In the genomic region with DNA sequence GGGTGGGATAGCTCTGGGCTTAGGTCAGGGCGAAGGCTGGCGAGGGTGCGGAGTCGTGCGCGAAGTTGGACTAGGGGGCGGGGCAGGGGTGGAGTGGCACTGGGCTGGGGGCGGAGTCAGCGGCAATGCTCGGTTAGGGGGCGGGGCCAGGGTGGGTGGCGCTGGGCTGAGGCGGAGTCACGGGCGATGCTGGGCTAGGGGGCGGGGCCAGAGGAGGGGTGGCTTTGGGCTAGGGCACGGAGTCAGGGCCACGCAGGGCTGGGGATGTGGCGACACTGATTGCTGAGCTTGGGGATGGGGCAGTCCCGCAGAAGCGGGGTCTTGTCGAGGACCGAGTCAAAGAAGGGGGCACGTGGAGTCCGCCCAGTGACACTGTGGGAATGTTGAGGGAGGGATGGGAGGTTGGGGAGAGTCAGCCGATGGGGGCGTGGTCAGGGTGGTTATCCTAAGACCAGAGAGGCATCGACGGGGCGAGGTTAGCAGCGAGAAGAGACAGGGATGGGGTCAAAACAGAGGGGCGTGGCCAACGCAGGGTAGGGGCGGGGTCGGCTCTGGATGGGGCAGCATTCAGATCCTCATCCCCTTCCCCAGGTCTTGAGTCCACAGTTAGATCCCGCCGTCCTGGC, we compare ENCODE assay signal across 7 cellular contexts. TPM values are rescaled to one million over a fixed set of nuclear protein-coding genes. Genes with fewer than 3 reads are reported as not detected.
DNase-seq lines count a peak whose midpoint lies in the region; ATAC-seq and TF ChIP-seq lines count a peak whose summit lies in the region.

No MANE protein-coding gene starts in this region.

- TF ChIP-seq POLR2A in gastrocnemius medialis (IDR thresholded peaks at IDR 0.05) = no peak

- intact Hi-C loops in cardiac septum (cut with DNase I) = no loop called here
- intact Hi-C loops in gastrocnemius medialis (cut with DNase I; ENCODE audit: low total_unique reads) = no loop called here

- H3K27ac ChIP-seq in gastrocnemius medialis = peak overlapping the region in 2 of 4 donors; percentile 31 to 56

- H3K9me3 ChIP-seq in gastrocnemius medialis = no peaks in the 10 kb centered on the region

- H3K36me3 ChIP-seq in gastrocnemius medialis = peaks cover 0 to 48% of the 10 kb centered on the region in 2 donors

- no peaks in the 10 kb centered on the region for H3K4me1 ChIP-seq in gastrocnemius medialis

- no peak for TF ChIP-seq CTCF in gastrocnemius medialis (IDR thresholded peaks at IDR 0.05 in 4 of 5, conservative IDR thresholded peaks at IDR 0.05 in 1 of 5)

- ATAC-seq in SK-N-SH treated with all-trans-retinoic acid at 6 μM for 48 hours = peak; percentile 89
- ATAC-seq in gastrocnemius medialis = peak; percentile 48 to 65
- no peak for ATAC-seq in GM21717 (IDR thresholded peaks at IDR 0.05; ENCODE audit: unreplicated experiment)

- DNase-seq in HCEC 1CT (peak; percentile 22), cardiac septum (ENCODE audit: low spot score) (peak; percentile 92), gastrocnemius medialis (peak; percentile 47 to 69), NCI-H345 treated with DMSO at 0.1 percent for 48 hours (lab: John Stamatoyannopoulos, UW; ENCODE audit: unreplicated experiment) (no peak)
- DNase-seq in activated naive CD4-positive, alpha-beta T cell treated with Interleukin-2 at 50 U/mL for 16 hours = peak; percentile 84

- in situ Hi-C loops in gastrocnemius medialis (cut with MboI; ENCODE audit: low sequenced_read_pairs in 4 of 4) = no loop called here

- no peak overlapping the region for H3K4me3 ChIP-seq in gastrocnemius medialis

- H3K27me3 ChIP-seq in gastrocnemius medialis = no peaks in the 10 kb centered on the region

TF ChIP-seq in SK-N-SH treated with all-trans-retinoic acid at 6 μM for 48 hours, 23 proteins besides CTCF, POLR2A, EP300 and RAD21:
- TF ChIP-seq, protein P1, sequence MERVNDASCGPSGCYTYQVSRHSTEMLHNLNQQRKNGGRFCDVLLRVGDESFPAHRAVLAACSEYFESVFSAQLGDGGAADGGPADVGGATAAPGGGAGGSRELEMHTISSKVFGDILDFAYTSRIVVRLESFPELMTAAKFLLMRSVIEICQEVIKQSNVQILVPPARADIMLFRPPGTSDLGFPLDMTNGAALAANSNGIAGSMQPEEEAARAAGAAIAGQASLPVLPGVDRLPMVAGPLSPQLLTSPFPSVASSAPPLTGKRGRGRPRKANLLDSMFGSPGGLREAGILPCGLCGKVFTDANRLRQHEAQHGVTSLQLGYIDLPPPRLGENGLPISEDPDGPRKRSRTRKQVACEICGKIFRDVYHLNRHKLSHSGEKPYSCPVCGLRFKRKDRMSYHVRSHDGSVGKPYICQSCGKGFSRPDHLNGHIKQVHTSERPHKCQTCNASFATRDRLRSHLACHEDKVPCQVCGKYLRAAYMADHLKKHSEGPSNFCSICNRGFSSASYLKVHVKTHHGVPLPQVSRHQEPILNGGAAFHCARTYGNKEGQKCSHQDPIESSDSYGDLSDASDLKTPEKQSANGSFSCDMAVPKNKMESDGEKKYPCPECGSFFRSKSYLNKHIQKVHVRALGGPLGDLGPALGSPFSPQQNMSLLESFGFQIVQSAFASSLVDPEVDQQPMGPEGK (CRISPR knock-in tag; IDR thresholded peaks at IDR 0.05; ENCODE audit: borderline replicate concordance) = no peak
- TF ChIP-seq, protein P2, sequence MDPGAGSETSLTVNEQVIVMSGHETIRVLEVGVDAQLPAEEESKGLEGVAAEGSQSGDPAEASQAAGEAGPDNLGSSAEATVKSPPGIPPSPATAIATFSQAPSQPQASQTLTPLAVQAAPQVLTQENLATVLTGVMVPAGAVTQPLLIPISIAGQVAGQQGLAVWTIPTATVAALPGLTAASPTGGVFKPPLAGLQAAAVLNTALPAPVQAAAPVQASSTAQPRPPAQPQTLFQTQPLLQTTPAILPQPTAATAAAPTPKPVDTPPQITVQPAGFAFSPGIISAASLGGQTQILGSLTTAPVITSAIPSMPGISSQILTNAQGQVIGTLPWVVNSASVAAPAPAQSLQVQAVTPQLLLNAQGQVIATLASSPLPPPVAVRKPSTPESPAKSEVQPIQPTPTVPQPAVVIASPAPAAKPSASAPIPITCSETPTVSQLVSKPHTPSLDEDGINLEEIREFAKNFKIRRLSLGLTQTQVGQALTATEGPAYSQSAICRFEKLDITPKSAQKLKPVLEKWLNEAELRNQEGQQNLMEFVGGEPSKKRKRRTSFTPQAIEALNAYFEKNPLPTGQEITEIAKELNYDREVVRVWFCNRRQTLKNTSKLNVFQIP (CRISPR knock-in tag; IDR thresholded peaks at IDR 0.05; ENCODE audit: borderline replicate concordance, low read depth) = no peak
- no peak for TF ChIP-seq ARNTL (CRISPR knock-in tag; IDR thresholded peaks at IDR 0.05; ENCODE audit: borderline replicate concordance, low read depth)
- no peak for TF ChIP-seq TCF4 (CRISPR knock-in tag; IDR thresholded peaks at IDR 0.05; ENCODE audit: borderline replicate concordance)
- no peak for TF ChIP-seq ZFP30 (CRISPR knock-in tag; IDR thresholded peaks at IDR 0.05)
- TF ChIP-seq GLIS3 (CRISPR knock-in tag; IDR thresholded peaks at IDR 0.05) = no peak
- no peak for TF ChIP-seq ZFP3 (CRISPR knock-in tag; IDR thresholded peaks at IDR 0.05)
- no peak for TF ChIP-seq RARB (CRISPR knock-in tag; IDR thresholded peaks at IDR 0.05)
- no peak for TF ChIP-seq TOX (CRISPR knock-in tag; IDR thresholded peaks at IDR 0.05; ENCODE audit: borderline replicate concordance)
- no peak for TF ChIP-seq SNAI2 (CRISPR knock-in tag; IDR thresholded peaks at IDR 0.05)

RNA-seq across cellular contexts. Expression of a gene that starts 8.7 kb away (rescaled TPM):
- 15.6 TPM for total RNA-seq in cardiac septum
- total RNA-seq in gastrocnemius medialis = 100 to 1,000 TPM in 3 of 4 donors, 10 to 100 TPM in 1; 86.2 to 202 (median 113) TPM

RNA-seq across cellular contexts. Expression of a gene that starts 12.8 kb away (rescaled TPM):
- total RNA-seq in cardiac septum = 22.9 TPM
- 10 to 100 TPM; 40.6 to 60.1 (median 44.2) TPM for total RNA-seq in gastrocnemius medialis

RNA-seq across cellular contexts. Expression of a gene that starts 13.1 kb away (rescaled TPM):
- total RNA-seq in cardiac septum = 133 TPM
- 100 to 1,000 TPM; 169 to 229 (median 203) TPM for total RNA-seq in gastrocnemius medialis

RNA-seq across cellular contexts. Expression of a gene that starts 36.4 kb away (rescaled TPM):
- 1.8 TPM for total RNA-seq in cardiac septum
- 1 to 10 TPM; 1.1 to 6.9 (median 3.3) TPM for total RNA-seq in gastrocnemius medialis
